Comparison of ENCODE assay signal across 21 cellular contexts in the genomic region with DNA sequence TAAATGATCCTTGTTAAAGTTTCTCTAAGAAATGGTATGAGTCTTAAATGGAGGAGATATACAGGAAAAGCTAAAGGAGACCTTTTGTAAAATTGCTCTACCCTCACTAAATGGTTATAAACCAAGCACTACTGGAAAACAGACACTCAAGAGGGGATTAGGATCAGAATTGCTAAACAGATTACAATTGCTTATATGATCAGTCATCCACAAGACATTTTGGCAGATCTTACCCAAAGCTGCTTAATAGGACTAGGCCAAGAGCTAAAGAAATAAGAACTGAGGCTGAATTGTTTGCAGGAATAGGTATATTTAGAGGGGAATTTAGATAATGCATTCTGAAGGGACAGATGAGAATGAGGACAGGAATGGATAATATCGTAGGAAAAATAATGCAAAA. TPM values are rescaled to one million over a fixed set of nuclear protein-coding genes. Genes with fewer than 3 reads are reported as not detected.
DNase-seq lines count a peak whose midpoint lies in the region; ATAC-seq, FAIRE-seq and TF ChIP-seq lines count a peak whose summit lies in the region.
"Had no signal": no experiment of that assay in that cellular context is flagged by ENCODE, and none has a peak within 500 bp of the region (broad histone marks: within the 10 kb centered on the region; RNA-seq: fewer than 3 reads in every experiment).

No MANE protein-coding gene starts in this region.

- no peak overlapping the region for H2AFZ ChIP-seq in HepG2 (ENCODE audit: low read length)

- no peaks in the 10 kb centered on the region for H3K27me3 Mint-ChIP-seq in activated CD8-positive, alpha-beta T cell treated with anti-CD3 and anti-CD28 coated beads for 36 hours
- H3K27me3 Mint-ChIP-seq: CD8-positive, alpha-beta memory T cell; IgD-negative memory B cell had no signal

- FAIRE-seq in HepG2 (lab: Jason Lieb, UNC): no peak
- FAIRE-seq: GM18507 had no signal

- H3K9me3 ChIP-seq in HepG2 (ENCODE audit: low read length): no peaks in the 10 kb centered on the region
- H3K9me3 ChIP-seq in right lobe of liver: no peaks in the 10 kb centered on the region
- H3K9me3 ChIP-seq in adipocyte (ENCODE audit: control insufficient read depth, low read length): no peaks in the 10 kb centered on the region
- H3K9me3 ChIP-seq in prostate gland: no peaks in the 10 kb centered on the region
- H3K9me3 ChIP-seq: Peyer's patch had no signal

- H3K4me3 Mint-ChIP-seq in activated CD8-positive, alpha-beta T cell treated with anti-CD3 and anti-CD28 coated beads for 36 hours: no peak overlapping the region
- H3K4me3 Mint-ChIP-seq: CD8-positive, alpha-beta memory T cell had no signal

- peaks cover 26% of the 10 kb centered on the region for H3K4me1 ChIP-seq in HepG2 (ENCODE audit: insufficient read depth, low read length)
- H3K4me1 ChIP-seq in right lobe of liver: no peaks in the 10 kb centered on the region
- peaks cover 8% of the 10 kb centered on the region for H3K4me1 ChIP-seq in adipocyte (ENCODE audit: control insufficient read depth, insufficient read depth, low read length)
- H3K4me1 ChIP-seq in prostate gland (replicated peaks): no peaks in the 10 kb centered on the region
- H3K4me1 ChIP-seq: Peyer's patch had no signal

- no peak for ATAC-seq in HepG2
- ATAC-seq in right lobe of liver: no peak
- ATAC-seq in activated CD8-positive, alpha-beta T cell treated with anti-CD3 and anti-CD28 coated beads for 36 hours: no peak
- ATAC-seq: SK-N-SH treated with all-trans-retinoic acid at 6 μM for 48 hours had no signal

- DNase-seq in HepG2 (ENCODE audit: low spot score) (no peak), right lobe of liver (no peak), adipocyte (ENCODE audit: low read depth) (no peak), iris pigment epithelial cell (ENCODE audit: low read depth) (peak; percentile 46), prostate gland (ENCODE audit: low spot score) (no peak), NCI-H2171 (lab: John Stamatoyannopoulos, UW) (no peak)
- no peak for DNase-seq in activated CD8-positive, alpha-beta T cell treated with anti-CD3 and anti-CD28 coated beads for 36 hours
- DNase-seq: Calu3; CD8-positive, alpha-beta memory T cell; DMS53; GDM1; NCI-H1417; NCI-H1694 treated with DMSO at 0.1 percent for 48 hours; NCI-H2081 treated with DMSO at 0.1 percent for 48 hours; NCI-H510A; NCI-H748 treated with DMSO at 0.1 percent for 48 hours; Peyer's patch had no signal

- TF ChIP-seq POLR2A in HepG2 (IDR thresholded peaks at IDR 0.05; ENCODE audit: insufficient read depth in 1 of 2, low read depth in 2 of 2, low read length in 2 of 2): no peak
- TF ChIP-seq POLR2A in right lobe of liver (IDR thresholded peaks at IDR 0.05): no peak
- no peak for TF ChIP-seq POLR2A in prostate gland (IDR thresholded peaks at IDR 0.05)

- no peaks in the 10 kb centered on the region for H4K20me1 ChIP-seq in HepG2 (ENCODE audit: insufficient read depth, low read length)

- CTCF ChIA-PET in HepG2 (lab: Yijun Ruan, JAX; ENCODE audit: low intra/inter-chr PET ratio, low total read pairs): no interaction called here
- CTCF ChIA-PET in activated CD8-positive, alpha-beta T cell treated with anti-CD3 and anti-CD28 coated beads for 36 hours (lab: Charles Lee): interaction anchor here (1.3 to 2.1 kb wide), 3 partner anchors 8 to 13 kb away, joined by 3 to 5 read pairs (median 4); a partner anchor contains a TSS

- no peaks in the 10 kb centered on the region for H3K79me2 ChIP-seq in HepG2 (ENCODE audit: insufficient read depth, low read length)

- H3K27ac Mint-ChIP-seq in activated CD8-positive, alpha-beta T cell treated with anti-CD3 and anti-CD28 coated beads for 36 hours: no peak overlapping the region
- H3K27ac Mint-ChIP-seq: IgD-negative memory B cell had no signal

- no peak for TF ChIP-seq RAD21 in HepG2 (CRISPR knock-in tag; IDR thresholded peaks at IDR 0.05)

- no peaks in the 10 kb centered on the region for H3K36me3 Mint-ChIP-seq in activated CD8-positive, alpha-beta T cell treated with anti-CD3 and anti-CD28 coated beads for 36 hours (ENCODE audit: low read depth)

- H3K9ac ChIP-seq in HepG2 (ENCODE audit: insufficient read depth, low read depth, low read length) (no peak overlapping the region), adipocyte (ENCODE audit: low read length) (peak overlapping the region; percentile 22)

- WGBS in HepG2 (ENCODE audit: low lambda C conversion rate): 95% methylated on average over 1 of the region's 1 CpG
- 100% methylated on average over 1 of the region's 1 CpG for WGBS in right lobe of liver (ENCODE audit: insufficient coverage, low coverage, low lambda C conversion rate, missing lambda C conversion rate)
- WGBS in prostate gland: 69% methylated on average over 1 of the region's 1 CpG

- H3K4me2 ChIP-seq in HepG2 (ENCODE audit: low read depth, low read length): no peak overlapping the region

- POLR2A ChIA-PET in HepG2 (lab: Yijun Ruan, JAX): interaction anchor here (1.0 kb wide), 1 partner anchor 112 kb away, joined by 3 read pairs; a partner anchor contains a TSS
- POLR2A ChIA-PET in activated CD8-positive, alpha-beta T cell treated with anti-CD3 and anti-CD28 coated beads for 36 hours (lab: Charles Lee): interaction anchor here (0.7 kb wide), 1 partner anchor 13 kb away, joined by 3 read pairs; no protein-coding TSS in a partner anchor

- H3K4me3 ChIP-seq in HepG2 (replicated peaks in 1 of 3; ENCODE audit: insufficient read depth in 1 of 3, low read depth in 2 of 3, low read length in 3 of 3) (no peak overlapping the region), right lobe of liver (no peak overlapping the region), adipocyte (ENCODE audit: low read length) (no peak overlapping the region), prostate gland (no peak overlapping the region)
- H3K4me3 ChIP-seq: Peyer's patch had no signal

- no peak for TF ChIP-seq CTCF in HepG2 (CRISPR knock-in tag; IDR thresholded peaks at IDR 0.05)
- no peak for TF ChIP-seq CTCF in right lobe of liver (IDR thresholded peaks at IDR 0.05)
- no peak for TF ChIP-seq CTCF in activated CD8-positive, alpha-beta T cell treated with anti-CD3 and anti-CD28 coated beads for 36 hours (IDR thresholded peaks at IDR 0.05)
- TF ChIP-seq CTCF in prostate gland (IDR thresholded peaks at IDR 0.05): no peak

- peak overlapping the region; percentile 11 for H3K27ac ChIP-seq in HepG2 (ENCODE audit: extremely low read length, insufficient read depth, low read length)
- H3K27ac ChIP-seq in right lobe of liver: no peak overlapping the region
- no peak overlapping the region for H3K27ac ChIP-seq in prostate gland
- H3K27ac ChIP-seq: C4-2B, Peyer's patch had no signal

- TF ChIP-seq EP300 in HepG2 (IDR thresholded peaks at IDR 0.05; ENCODE audit: low read depth in 2 of 2, low read length in 2 of 2) (no peak), HepG2 (CRISPR knock-in tag; IDR thresholded peaks at IDR 0.05; ENCODE audit: borderline replicate concordance) (no peak)

- in situ Hi-C loops in HepG2 (cut with HindIII; ENCODE audit: extremely low pct_ligation_motif_present, low pct_unique_long_range_greater_than_20kb): no loop called here

- no TSS peak for BruUV-seq in HepG2 (replicated peaks; lab: Mats Ljungman, UMichigan)

- no peaks in the 10 kb centered on the region for H3K9me3 Mint-ChIP-seq in activated CD8-positive, alpha-beta T cell treated with anti-CD3 and anti-CD28 coated beads for 36 hours
- H3K9me3 Mint-ChIP-seq: CD8-positive, alpha-beta memory T cell had no signal

- intact Hi-C loops in HepG2 (cut with micrococcal nuclease; ENCODE audit: unreplicated experiment): no loop called here
- intact Hi-C loops in right lobe of liver (cut with DNase I): no loop called here
- intact Hi-C loops in activated CD8-positive, alpha-beta T cell treated with anti-CD3 and anti-CD28 coated beads for 36 hours (cut with micrococcal nuclease): no loop called here
- intact Hi-C loops in prostate gland (cut with DNase I): no loop called here

- H3K4me1 Mint-ChIP-seq in activated CD8-positive, alpha-beta T cell treated with anti-CD3 and anti-CD28 coated beads for 36 hours (ENCODE audit: low read depth): no peaks in the 10 kb centered on the region

- no peaks in the 10 kb centered on the region for H3K27me3 ChIP-seq in HepG2 (ENCODE audit: control insufficient read depth in 1 of 2, insufficient read depth in 2 of 2, low read length in 2 of 2)
- no peaks in the 10 kb centered on the region for H3K27me3 ChIP-seq in right lobe of liver
- no peaks in the 10 kb centered on the region for H3K27me3 ChIP-seq in adipocyte (replicated peaks; ENCODE audit: control insufficient read depth, insufficient read depth, low read length)
- H3K27me3 ChIP-seq in prostate gland (replicated peaks; ENCODE audit: insufficient read depth): no peaks in the 10 kb centered on the region
- H3K27me3 ChIP-seq: Peyer's patch had no signal

- H3K36me3 ChIP-seq in HepG2 (replicated peaks in 1 of 2; ENCODE audit: control insufficient read depth in 1 of 2, insufficient read depth in 2 of 2, low read length in 2 of 2) (peaks cover 5 to 7% of the 10 kb centered on the region in 2 experiments; a peak in 4 of 5 replicates), right lobe of liver (no peaks in the 10 kb centered on the region), adipocyte (ENCODE audit: control insufficient read depth, insufficient read depth, low read length, severe bottlenecking) (no peaks in the 10 kb centered on the region), prostate gland (no peaks in the 10 kb centered on the region)
- H3K36me3 ChIP-seq: Peyer's patch had no signal

RNA-seq across cellular contexts. Expression of a gene that starts 9.5 kb away (rescaled TPM):
- total RNA-seq in HepG2 (2016; rRNA removed; fragmentation: Illumina TruSeq; extraction: Trizol): 4.8 and 6.9 TPM in 2 replicates
- total RNA-seq in HepG2 (2016; cell fraction: cytosol; rRNA removed; fragmentation: Illumina TruSeq; extraction: Trizol; ENCODE audit: low read depth): 1.5 and 2.1 TPM in 2 replicates
- 4.6 and 6.5 TPM in 2 replicates for total RNA-seq in HepG2 (2016; cell fraction: insoluble cytoplasmic fraction; rRNA removed; fragmentation: Illumina TruSeq; extraction: Trizol)
- total RNA-seq in HepG2 (2016; cell fraction: membrane; rRNA removed; fragmentation: Illumina TruSeq; extraction: Trizol): 4.0 and 4.8 TPM in 2 replicates
- total RNA-seq in HepG2 (2016; cell fraction: nucleus; rRNA removed; fragmentation: Illumina TruSeq; extraction: Trizol): 1.5 and 3.2 TPM in 2 replicates
- 2.5 and 3.0 TPM in 2 replicates for polyA plus RNA-seq in HepG2 (2011; rRNA removed)
- 1.7 and 2.6 TPM in 2 replicates for polyA plus RNA-seq in HepG2 (2011; cell fraction: cytosol; rRNA removed)
- polyA plus RNA-seq in HepG2 (2011; cell fraction: nucleus; rRNA removed): 2.5 and 3.5 TPM in 2 replicates
- polyA plus RNA-seq in HepG2 (2012): 2.4 and 2.6 TPM in 2 replicates
- 0.31 and 0.55 TPM in 2 replicates for polyA plus RNA-seq in HepG2 (2016; cell fraction: cytosol; fragmentation: Illumina TruSeq; extraction: Trizol; ENCODE audit: low read depth)
- polyA plus RNA-seq in HepG2 (2016; cell fraction: insoluble cytoplasmic fraction; fragmentation: Illumina TruSeq; extraction: Trizol; ENCODE audit: low read depth): 4.2 and 4.6 TPM in 2 replicates
- polyA plus RNA-seq in HepG2 (2016; cell fraction: membrane; fragmentation: Illumina TruSeq; extraction: Trizol; ENCODE audit: low read depth): 1.1 and 1.2 TPM in 2 replicates
- 1.9 and 3.3 TPM in 2 replicates for polyA plus RNA-seq in HepG2 (2016; cell fraction: nucleus; fragmentation: Illumina TruSeq; extraction: Trizol; ENCODE audit: insufficient read depth, low read depth)
- polyA minus RNA-seq in HepG2 (2011; rRNA and poly(A)+ RNA removed; ENCODE audit: low replicate concordance): 4.5 and 8.3 TPM in 2 replicates
- polyA minus RNA-seq in HepG2 (2011; cell fraction: cytosol; rRNA and poly(A)+ RNA removed): 2.2 TPM in 2 replicates
- polyA minus RNA-seq in HepG2 (2011; cell fraction: nucleus; rRNA and poly(A)+ RNA removed): 2.2 and 4.4 TPM in 2 replicates
- 1 to 10 TPM; 2.0 to 3.4 (median 2.9) TPM for total RNA-seq in right lobe of liver
- 1 to 10 TPM; 3.1 to 3.3 TPM for total RNA-seq in activated CD8-positive, alpha-beta T cell treated with anti-CD3 and anti-CD28 coated beads for 36 hours
- 1 to 10 TPM; 3.1 to 4.1 TPM for total RNA-seq in prostate gland

RNA-seq across cellular contexts. Expression of a gene that starts 9.8 kb away (rescaled TPM):
- 55.0 and 61.8 TPM in 2 replicates for total RNA-seq in HepG2 (2016; rRNA removed; fragmentation: Illumina TruSeq; extraction: Trizol)
- 13.7 and 14.5 TPM in 2 replicates for total RNA-seq in HepG2 (2016; cell fraction: cytosol; rRNA removed; fragmentation: Illumina TruSeq; extraction: Trizol; ENCODE audit: low read depth)
- 58.5 and 64.2 TPM in 2 replicates for total RNA-seq in HepG2 (2016; cell fraction: insoluble cytoplasmic fraction; rRNA removed; fragmentation: Illumina TruSeq; extraction: Trizol)
- total RNA-seq in HepG2 (2016; cell fraction: membrane; rRNA removed; fragmentation: Illumina TruSeq; extraction: Trizol): 46.2 and 49.5 TPM in 2 replicates
- total RNA-seq in HepG2 (2016; cell fraction: nucleus; rRNA removed; fragmentation: Illumina TruSeq; extraction: Trizol): 30.0 and 38.4 TPM in 2 replicates
- polyA plus RNA-seq in HepG2 (2011; rRNA removed): 76.3 and 77.3 TPM in 2 replicates
- polyA plus RNA-seq in HepG2 (2011; cell fraction: cytosol; rRNA removed): 56.1 and 62.7 TPM in 2 replicates
- 84.0 and 100 TPM in 2 replicates for polyA plus RNA-seq in HepG2 (2011; cell fraction: nucleus; rRNA removed)
- polyA plus RNA-seq in HepG2 (2012): 38.3 and 43.7 TPM in 2 replicates
- polyA plus RNA-seq in HepG2 (2016; cell fraction: cytosol; fragmentation: Illumina TruSeq; extraction: Trizol; ENCODE audit: low read depth): 10.8 and 11.5 TPM in 2 replicates
- polyA plus RNA-seq in HepG2 (2016; cell fraction: insoluble cytoplasmic fraction; fragmentation: Illumina TruSeq; extraction: Trizol; ENCODE audit: low read depth): 62.7 and 66.3 TPM in 2 replicates
- polyA plus RNA-seq in HepG2 (2016; cell fraction: membrane; fragmentation: Illumina TruSeq; extraction: Trizol; ENCODE audit: low read depth): 31.9 and 39.2 TPM in 2 replicates
- polyA plus RNA-seq in HepG2 (2016; cell fraction: nucleus; fragmentation: Illumina TruSeq; extraction: Trizol; ENCODE audit: insufficient read depth, low read depth): 48.8 and 53.2 TPM in 2 replicates
- polyA minus RNA-seq in HepG2 (2011; rRNA and poly(A)+ RNA removed; ENCODE audit: low replicate concordance): 156 and 179 TPM in 2 replicates
- polyA minus RNA-seq in HepG2 (2011; cell fraction: cytosol; rRNA and poly(A)+ RNA removed): 39.7 and 48.5 TPM in 2 replicates
- 55.7 and 65.5 TPM in 2 replicates for polyA minus RNA-seq in HepG2 (2011; cell fraction: nucleus; rRNA and poly(A)+ RNA removed)
- total RNA-seq in right lobe of liver: 10 to 100 TPM; 34.5 to 60.9 (median 41.1) TPM
- 10 to 100 TPM; 53.4 to 61.2 TPM for total RNA-seq in activated CD8-positive, alpha-beta T cell treated with anti-CD3 and anti-CD28 coated beads for 36 hours
- total RNA-seq in prostate gland: 100 to 1,000 TPM in 1 of 2 donors, 10 to 100 TPM in 1; 54.3 to 172 TPM

RNA-seq across cellular contexts. Expression of a gene that starts 13.7 kb away (rescaled TPM):
- total RNA-seq in HepG2 (2016; rRNA removed; fragmentation: Illumina TruSeq; extraction: Trizol) (26.0 and 26.1 TPM in 2 replicates), right lobe of liver (10 to 100 TPM; 11.0 to 15.7 (median 13.6) TPM), prostate gland (10 to 100 TPM; 56.2 to 60.7 TPM)
- 17.6 and 23.5 TPM in 2 replicates for total RNA-seq in HepG2 (2016; cell fraction: cytosol; rRNA removed; fragmentation: Illumina TruSeq; extraction: Trizol; ENCODE audit: low read depth)
- 22.8 and 26.4 TPM in 2 replicates for total RNA-seq in HepG2 (2016; cell fraction: insoluble cytoplasmic fraction; rRNA removed; fragmentation: Illumina TruSeq; extraction: Trizol)
- total RNA-seq in HepG2 (2016; cell fraction: membrane; rRNA removed; fragmentation: Illumina TruSeq; extraction: Trizol): 11.4 and 12.2 TPM in 2 replicates
- total RNA-seq in HepG2 (2016; cell fraction: nucleus; rRNA removed; fragmentation: Illumina TruSeq; extraction: Trizol): 31.5 and 33.0 TPM in 2 replicates
- polyA plus RNA-seq in HepG2 (2011; rRNA removed): 15.7 and 16.8 TPM in 2 replicates
- polyA plus RNA-seq in HepG2 (2011; cell fraction: cytosol; rRNA removed): 7.8 and 8.9 TPM in 2 replicates
- polyA plus RNA-seq in HepG2 (2011; cell fraction: nucleus; rRNA removed): 32.8 and 50.7 TPM in 2 replicates
- polyA plus RNA-seq in HepG2 (2012): 16.2 and 19.7 TPM in 2 replicates
- polyA plus RNA-seq in HepG2 (2016; cell fraction: cytosol; fragmentation: Illumina TruSeq; extraction: Trizol; ENCODE audit: low read depth): 0.49 and 0.63 TPM in 2 replicates
- 10.4 and 12.5 TPM in 2 replicates for polyA plus RNA-seq in HepG2 (2016; cell fraction: insoluble cytoplasmic fraction; fragmentation: Illumina TruSeq; extraction: Trizol; ENCODE audit: low read depth)
- polyA plus RNA-seq in HepG2 (2016; cell fraction: membrane; fragmentation: Illumina TruSeq; extraction: Trizol; ENCODE audit: low read depth): 1.7 and 2.2 TPM in 2 replicates
- polyA plus RNA-seq in HepG2 (2016; cell fraction: nucleus; fragmentation: Illumina TruSeq; extraction: Trizol; ENCODE audit: insufficient read depth, low read depth): 14.6 and 18.1 TPM in 2 replicates
- polyA minus RNA-seq in HepG2 (2011; rRNA and poly(A)+ RNA removed; ENCODE audit: low replicate concordance): 74.1 and 110 TPM in 2 replicates
- polyA minus RNA-seq in HepG2 (2011; cell fraction: cytosol; rRNA and poly(A)+ RNA removed): 20.0 and 28.0 TPM in 2 replicates
- 91.6 and 127 TPM in 2 replicates for polyA minus RNA-seq in HepG2 (2011; cell fraction: nucleus; rRNA and poly(A)+ RNA removed)
- total RNA-seq in activated CD8-positive, alpha-beta T cell treated with anti-CD3 and anti-CD28 coated beads for 36 hours: 10 to 100 TPM; 24.0 to 24.1 TPM
